ENCODE assay signal across 29 cellular contexts in genomic region chr2:13462464-13462863, GRCh38.
"Had no signal": no experiment of that assay in that cellular context is flagged by ENCODE, and none has a peak within 500 bp of the region (broad histone marks: within the 10 kb centered on the region; RNA-seq: fewer than 3 reads in every experiment).

No MANE protein-coding gene starts in this region.

- ATAC-seq: stimulated activated effector memory CD8-positive, alpha-beta T cell treated with anti-CD3 and anti-CD28 coated beads, Interleukin-12 subunit alpha, Interleukin-12 subunit beta, amount 100 ng/mL, for 72 hours; stimulated activated memory B cell treated with anti-CD40 and anti-IgM and Interleukin-4, amounts not matched to agents 10 μg/mL and 1 μg/mL and 100 μg/mL, for 72 hours; stimulated activated naive B cell treated with anti-CD40 and anti-IgM and Interleukin-4, amounts not matched to agents 10 μg/mL and 1 μg/mL and 100 μg/mL, for 72 hours; stimulated activated naive CD8-positive, alpha-beta T cell treated with anti-CD3 and anti-CD28 coated beads, Interleukin-15, amount 100 ng/mL, for 72 hours; stimulated activated naive CD8-positive, alpha-beta T cell treated with anti-CD3 and anti-CD28 coated beads, Interleukin-15, Interleukin-2, amounts not matched to agents 100 U/mL and 50 U/mL, for 24 hours; upper lobe of right lung had no signal

- H3K36me3 ChIP-seq: stomach, suprapubic skin, thoracic aorta, thyroid gland, tibial artery, tibial nerve, transverse colon, upper lobe of left lung, upper lobe of right lung, uterus, vagina had no signal

- H3K9me3 ChIP-seq: stomach, suprapubic skin, testis, thoracic aorta, thyroid gland, tibial artery, tibial nerve, transverse colon, upper lobe of left lung, upper lobe of right lung, uterus, vagina had no signal

- DNase-seq: stimulated activated CD4-positive, alpha-beta T cell treated with anti-CD3 and anti-CD28 coated beads, Interleukin-2, amount 100 ng/mL, for 48 hours; stimulated activated CD4-positive, alpha-beta T cell treated with anti-CD3 and anti-CD28 coated beads, Interleukin-4, amount 100 ng/mL, for 1 hour; stimulated activated CD4-positive, alpha-beta T cell treated with anti-CD3 and anti-CD28 coated beads, Interleukin-4, amount 100 ng/mL, for 24 hours; stimulated activated CD4-positive, alpha-beta T cell treated with anti-CD3 and anti-CD28 coated beads, Interleukin-4, amount 100 ng/mL, for 4 hours; stimulated activated CD8-positive, alpha-beta memory T cell treated with anti-CD3 and anti-CD28 coated beads, Interleukin-4, amount 100 ng/mL, for 48 hours; stimulated activated naive B cell treated with anti-CD40 and anti-IgM and Interleukin-4, amounts not matched to agents 10 μg/mL and 1 μg/mL and 100 μg/mL, for 72 hours; stimulated activated naive CD4-positive, alpha-beta T cell; stimulated activated naive CD4-positive, alpha-beta T cell treated with Interleukin-2 at 50 U/mL for 16 hours; stimulated activated naive CD8-positive, alpha-beta T cell treated with anti-CD3 and anti-CD28 coated beads, Interleukin-15, amount 100 ng/mL, for 72 hours; stimulated activated naive CD8-positive, alpha-beta T cell treated with anti-CD3 and anti-CD28 coated beads, Interleukin-15, Interleukin-2, amounts not matched to agents 100 U/mL and 50 U/mL, for 24 hours; stomach; substantia nigra; testis; thyroid gland; tibial artery; transverse colon; trophoblast cell; upper lobe of left lung; upper lobe of right lung; uterus had no signal

- H3K27me3 Mint-ChIP-seq: stimulated activated memory B cell treated with anti-CD40 and anti-IgM and Interleukin-4, amounts not matched to agents 10 μg/mL and 1 μg/mL and 100 μg/mL, for 72 hours; stimulated activated naive B cell treated with anti-CD40 and anti-IgM and Interleukin-4, amounts not matched to agents 10 μg/mL and 1 μg/mL and 100 μg/mL, for 72 hours; stimulated activated naive CD8-positive, alpha-beta T cell treated with anti-CD3 and anti-CD28 coated beads, Interleukin-15, amount 100 ng/mL, for 72 hours; stimulated activated naive CD8-positive, alpha-beta T cell treated with anti-CD3 and anti-CD28 coated beads, Interleukin-15, Interleukin-2, amounts not matched to agents 100 ng/mL and 50 ng/mL, for 24 hours had no signal

- H3K27me3 ChIP-seq: stomach, suprapubic skin, testis, thyroid gland, tibial artery, tibial nerve, transverse colon, upper lobe of left lung, upper lobe of right lung, uterus, vagina had no signal

- H3K9me3 Mint-ChIP-seq: stimulated activated memory B cell treated with anti-CD40 and anti-IgM and Interleukin-4, amounts not matched to agents 10 μg/mL and 1 μg/mL and 100 μg/mL, for 72 hours; type B pancreatic cell had no signal

- H3K27ac Mint-ChIP-seq: stimulated activated effector memory CD8-positive, alpha-beta T cell treated with anti-CD3 and anti-CD28 coated beads, Interleukin-12 subunit alpha, Interleukin-12 subunit beta, amount 100 ng/mL, for 72 hours; stimulated activated memory B cell treated with anti-CD40 and anti-IgM and Interleukin-4, amounts not matched to agents 10 μg/mL and 1 μg/mL and 100 μg/mL, for 72 hours; stimulated activated naive B cell treated with anti-CD40 and anti-IgM and Interleukin-4, amounts not matched to agents 10 μg/mL and 1 μg/mL and 100 μg/mL, for 72 hours; stimulated activated naive CD8-positive, alpha-beta T cell treated with anti-CD3 and anti-CD28 coated beads, Interleukin-15, amount 100 ng/mL, for 72 hours; stimulated activated naive CD8-positive, alpha-beta T cell treated with anti-CD3 and anti-CD28 coated beads, Interleukin-15, Interleukin-2, amounts not matched to agents 100 ng/mL and 50 ng/mL, for 24 hours; type B pancreatic cell had no signal

- H3K4me3 Mint-ChIP-seq: stimulated activated effector memory CD8-positive, alpha-beta T cell treated with anti-CD3 and anti-CD28 coated beads, Interleukin-12 subunit alpha, Interleukin-12 subunit beta, amount 100 ng/mL, for 72 hours; stimulated activated memory B cell treated with anti-CD40 and anti-IgM and Interleukin-4, amounts not matched to agents 10 μg/mL and 1 μg/mL and 100 μg/mL, for 72 hours; stimulated activated naive B cell treated with anti-CD40 and anti-IgM and Interleukin-4, amounts not matched to agents 10 μg/mL and 1 μg/mL and 100 μg/mL, for 72 hours; stimulated activated naive CD8-positive, alpha-beta T cell treated with anti-CD3 and anti-CD28 coated beads, Interleukin-15, amount 100 ng/mL, for 72 hours; stimulated activated naive CD8-positive, alpha-beta T cell treated with anti-CD3 and anti-CD28 coated beads, Interleukin-15, Interleukin-2, amounts not matched to agents 100 ng/mL and 50 ng/mL, for 24 hours; type B pancreatic cell had no signal

- H3K4me3 ChIP-seq: stomach, suprapubic skin, testis, thoracic aorta, thyroid gland, tibial artery, tibial nerve, transverse colon, upper lobe of left lung, upper lobe of right lung, uterus, vagina had no signal

- H3K36me3 Mint-ChIP-seq: stimulated activated effector memory CD8-positive, alpha-beta T cell treated with anti-CD3 and anti-CD28 coated beads, Interleukin-12 subunit alpha, Interleukin-12 subunit beta, amount 100 ng/mL, for 72 hours; stimulated activated memory B cell treated with anti-CD40 and anti-IgM and Interleukin-4, amounts not matched to agents 10 μg/mL and 1 μg/mL and 100 μg/mL, for 72 hours; stimulated activated naive B cell treated with anti-CD40 and anti-IgM and Interleukin-4, amounts not matched to agents 10 μg/mL and 1 μg/mL and 100 μg/mL, for 72 hours; type B pancreatic cell had no signal

- H3K4me1 ChIP-seq: stomach, suprapubic skin, testis, thyroid gland, tibial artery, tibial nerve, transverse colon, upper lobe of left lung, upper lobe of right lung, uterus, vagina had no signal

- H3K27ac ChIP-seq: stomach, suprapubic skin, testis, thoracic aorta, thyroid gland, tibial artery, tibial nerve, transverse colon, upper lobe of left lung, upper lobe of right lung, uterus, vagina had no signal

- H3K4me1 Mint-ChIP-seq: stimulated activated effector memory CD8-positive, alpha-beta T cell treated with anti-CD3 and anti-CD28 coated beads, Interleukin-12 subunit alpha, Interleukin-12 subunit beta, amount 100 ng/mL, for 72 hours; stimulated activated memory B cell treated with anti-CD40 and anti-IgM and Interleukin-4, amounts not matched to agents 10 μg/mL and 1 μg/mL and 100 μg/mL, for 72 hours; stimulated activated naive B cell treated with anti-CD40 and anti-IgM and Interleukin-4, amounts not matched to agents 10 μg/mL and 1 μg/mL and 100 μg/mL, for 72 hours; stimulated activated naive CD8-positive, alpha-beta T cell treated with anti-CD3 and anti-CD28 coated beads, Interleukin-15, amount 100 ng/mL, for 72 hours had no signal

- FAIRE-seq: urothelium cell line had no signal
